In genomic region chr7:30163231-30163894, GRCh38 we compare ENCODE assay signal across 8 cellular contexts. TPM values are rescaled to one million over a fixed set of nuclear protein-coding genes. Genes with fewer than 3 reads are reported as not detected.
DNase-seq lines count a peak whose midpoint lies in the region; ATAC-seq and TF ChIP-seq lines count a peak whose summit lies in the region.

No MANE protein-coding gene starts in this region.

- no peaks in the 10 kb centered on the region for H3K27me3 ChIP-seq in sigmoid colon
- no peaks in the 10 kb centered on the region for H3K27me3 ChIP-seq in ovary

- WGBS in sigmoid colon, 2 donors: 46 to 78% methylated on average over 13 of the region's 13 CpGs
- 70 to 82% (median 76%) methylated on average over 13 of the region's 13 CpGs for WGBS in ovary, 3 donors

- CTCF ChIA-PET in activated CD4-positive, alpha-beta T cell treated with anti-CD3 and anti-CD28 coated beads, Interleukin-2, amount 10 ng/mL, durations not matched to agents 7 days and 5 days (lab: Charles Lee): interaction anchor here (0.6 to 1.5 kb wide), 3 partner anchors 15 to 154 kb away, joined by 3 read pairs; no protein-coding TSS in a partner anchor

- intact Hi-C loops in sigmoid colon (cut with DNase I): loop anchor here (5.0 kb wide), 1 partner anchor 389 kb away; no protein-coding TSS in a partner anchor
- intact Hi-C loops in ovary (cut with DNase I): loop anchor here in 1 of 4 donors (10.0 kb wide), 1 partner anchor 121 kb away; the partner anchor contains the start of gene ZNRF2

- peak overlapping the region; percentile 48 for H3K4me3 Mint-ChIP-seq in activated CD4-positive, alpha-beta T cell treated with anti-CD3 and anti-CD28 coated beads, Interleukin-2, amount 10 ng/mL, durations not matched to agents 7 days and 5 days

- ATAC-seq in HG03460 (IDR thresholded peaks at IDR 0.05; ENCODE audit: unreplicated experiment) (peak; percentile 48), SK-N-SH treated with all-trans-retinoic acid at 6 μM for 48 hours (peak; percentile 5; the same call in 1 of the 3 replicates)

- TF ChIP-seq EP300 in sigmoid colon (IDR thresholded peaks at IDR 0.05): no peak
- TF ChIP-seq EP300 in ovary (IDR thresholded peaks at IDR 0.05): no peak

- DNase-seq in activated CD4-positive, alpha-beta T cell treated with anti-CD3 and anti-CD28 coated beads, Interleukin-2, amount 10 ng/mL, durations not matched to agents 7 days and 5 days: peak; percentile 27
- DNase-seq in activated CD4-positive, alpha-beta T cell treated with anti-CD3 and anti-CD28 coated beads for 4 hours: no peak
- DNase-seq in erythroblast (lab: John Stamatoyannopoulos, UW) (peak; percentile 40 to 75), sigmoid colon (no peak), ovary (no peak)
- no peak for DNase-seq in effector CD4-positive, alpha-beta T cell

- H3K36me3 ChIP-seq in sigmoid colon (peaks cover 0 to 19% (median 2%) of the 10 kb centered on the region in 4 donors), ovary (no peaks in the 10 kb centered on the region)

- no peak for TF ChIP-seq CTCF in sigmoid colon (IDR thresholded peaks at IDR 0.05)
- no peak for TF ChIP-seq CTCF in ovary (IDR thresholded peaks at IDR 0.05)

- no peaks in the 10 kb centered on the region for H3K27me3 Mint-ChIP-seq in activated CD4-positive, alpha-beta T cell treated with anti-CD3 and anti-CD28 coated beads, Interleukin-2, amount 10 ng/mL, durations not matched to agents 7 days and 5 days

- H3K4me3 ChIP-seq in sigmoid colon (no peak overlapping the region), ovary (no peak overlapping the region)

- peak overlapping the region; percentile 4 to 45 (median 22) for H3K27ac ChIP-seq in sigmoid colon
- no peak overlapping the region for H3K27ac ChIP-seq in ovary

- peaks cover 59% of the 10 kb centered on the region for H3K4me1 Mint-ChIP-seq in activated CD4-positive, alpha-beta T cell treated with anti-CD3 and anti-CD28 coated beads, Interleukin-2, amount 10 ng/mL, durations not matched to agents 7 days and 5 days

- POLR2A ChIA-PET in activated CD4-positive, alpha-beta T cell treated with anti-CD3 and anti-CD28 coated beads, Interleukin-2, amount 10 ng/mL, durations not matched to agents 7 days and 5 days (lab: Charles Lee): no interaction called here

- H3K27ac Mint-ChIP-seq in activated CD4-positive, alpha-beta T cell treated with anti-CD3 and anti-CD28 coated beads, Interleukin-2, amount 10 ng/mL, durations not matched to agents 7 days and 5 days: peak overlapping the region; percentile 88

- no peak for TF ChIP-seq POLR2A in erythroblast (IDR thresholded peaks at IDR 0.05; ENCODE audit: low read length)
- TF ChIP-seq POLR2A in sigmoid colon (IDR thresholded peaks at IDR 0.05): no peak
- TF ChIP-seq POLR2A in ovary (IDR thresholded peaks at IDR 0.05): no peak

- H3K4me1 ChIP-seq in sigmoid colon (peaks cover 0 to 23% (median 0%) of the 10 kb centered on the region in 4 donors), ovary (ENCODE audit: insufficient read depth) (peaks cover 8% of the 10 kb centered on the region)

- H3K9me3 ChIP-seq in sigmoid colon (no peaks in the 10 kb centered on the region), ovary (no peaks in the 10 kb centered on the region)

- H3K36me3 Mint-ChIP-seq in activated CD4-positive, alpha-beta T cell treated with anti-CD3 and anti-CD28 coated beads, Interleukin-2, amount 10 ng/mL, durations not matched to agents 7 days and 5 days (ENCODE audit: low read depth): no peaks in the 10 kb centered on the region

- no peaks in the 10 kb centered on the region for H3K9me3 Mint-ChIP-seq in activated CD4-positive, alpha-beta T cell treated with anti-CD3 and anti-CD28 coated beads, Interleukin-2, amount 10 ng/mL, durations not matched to agents 7 days and 5 days

TF ChIP-seq in SK-N-SH treated with all-trans-retinoic acid at 6 μM for 48 hours, 23 proteins besides CTCF, POLR2A, EP300 and RAD21:
- TF ChIP-seq ZFP30 (CRISPR knock-in tag; IDR thresholded peaks at IDR 0.05) (no peak), TCF4 (CRISPR knock-in tag; IDR thresholded peaks at IDR 0.05; ENCODE audit: borderline replicate concordance) (no peak), OSR1 (CRISPR knock-in tag; IDR thresholded peaks at IDR 0.05) (no peak), SNAI2 (CRISPR knock-in tag; IDR thresholded peaks at IDR 0.05) (no peak), ISL1 (CRISPR knock-in tag; IDR thresholded peaks at IDR 0.05) (no peak), ZNF70 (CRISPR knock-in tag; IDR thresholded peaks at IDR 0.05) (no peak), TOX (CRISPR knock-in tag; IDR thresholded peaks at IDR 0.05; ENCODE audit: borderline replicate concordance) (no peak), POU6F1 (CRISPR knock-in tag; IDR thresholded peaks at IDR 0.05; ENCODE audit: borderline replicate concordance, low read depth) (no peak), PPARA (CRISPR knock-in tag; IDR thresholded peaks at IDR 0.05; ENCODE audit: borderline replicate concordance) (no peak), ZC3H10 (CRISPR knock-in tag; IDR thresholded peaks at IDR 0.05) (no peak), CSRNP3 (CRISPR knock-in tag; IDR thresholded peaks at IDR 0.05) (no peak), GLIS3 (CRISPR knock-in tag; IDR thresholded peaks at IDR 0.05) (no peak), RARB (CRISPR knock-in tag; IDR thresholded peaks at IDR 0.05) (no peak), ZNF8 (CRISPR knock-in tag; IDR thresholded peaks at IDR 0.05) (no peak), ZNF565 (CRISPR knock-in tag; conservative IDR thresholded peaks at IDR 0.05; ENCODE audit: low read depth) (no peak), BACH2 (CRISPR knock-in tag; IDR thresholded peaks at IDR 0.05; ENCODE audit: borderline replicate concordance) (no peak), ESRRG (CRISPR knock-in tag; IDR thresholded peaks at IDR 0.05) (no peak), ZFP3 (CRISPR knock-in tag; IDR thresholded peaks at IDR 0.05) (no peak)
- TF ChIP-seq, protein P1, sequence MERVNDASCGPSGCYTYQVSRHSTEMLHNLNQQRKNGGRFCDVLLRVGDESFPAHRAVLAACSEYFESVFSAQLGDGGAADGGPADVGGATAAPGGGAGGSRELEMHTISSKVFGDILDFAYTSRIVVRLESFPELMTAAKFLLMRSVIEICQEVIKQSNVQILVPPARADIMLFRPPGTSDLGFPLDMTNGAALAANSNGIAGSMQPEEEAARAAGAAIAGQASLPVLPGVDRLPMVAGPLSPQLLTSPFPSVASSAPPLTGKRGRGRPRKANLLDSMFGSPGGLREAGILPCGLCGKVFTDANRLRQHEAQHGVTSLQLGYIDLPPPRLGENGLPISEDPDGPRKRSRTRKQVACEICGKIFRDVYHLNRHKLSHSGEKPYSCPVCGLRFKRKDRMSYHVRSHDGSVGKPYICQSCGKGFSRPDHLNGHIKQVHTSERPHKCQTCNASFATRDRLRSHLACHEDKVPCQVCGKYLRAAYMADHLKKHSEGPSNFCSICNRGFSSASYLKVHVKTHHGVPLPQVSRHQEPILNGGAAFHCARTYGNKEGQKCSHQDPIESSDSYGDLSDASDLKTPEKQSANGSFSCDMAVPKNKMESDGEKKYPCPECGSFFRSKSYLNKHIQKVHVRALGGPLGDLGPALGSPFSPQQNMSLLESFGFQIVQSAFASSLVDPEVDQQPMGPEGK (CRISPR knock-in tag; IDR thresholded peaks at IDR 0.05; ENCODE audit: borderline replicate concordance): no peak
- TF ChIP-seq, protein P2, sequence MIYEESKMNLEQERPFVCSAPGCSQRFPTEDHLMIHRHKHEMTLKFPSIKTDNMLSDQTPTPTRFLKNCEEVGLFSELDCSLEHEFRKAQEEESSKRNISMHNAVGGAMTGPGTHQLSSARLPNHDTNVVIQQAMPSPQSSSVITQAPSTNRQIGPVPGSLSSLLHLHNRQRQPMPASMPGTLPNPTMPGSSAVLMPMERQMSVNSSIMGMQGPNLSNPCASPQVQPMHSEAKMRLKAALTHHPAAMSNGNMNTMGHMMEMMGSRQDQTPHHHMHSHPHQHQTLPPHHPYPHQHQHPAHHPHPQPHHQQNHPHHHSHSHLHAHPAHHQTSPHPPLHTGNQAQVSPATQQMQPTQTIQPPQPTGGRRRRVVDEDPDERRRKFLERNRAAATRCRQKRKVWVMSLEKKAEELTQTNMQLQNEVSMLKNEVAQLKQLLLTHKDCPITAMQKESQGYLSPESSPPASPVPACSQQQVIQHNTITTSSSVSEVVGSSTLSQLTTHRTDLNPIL (CRISPR knock-in tag; IDR thresholded peaks at IDR 0.05; ENCODE audit: low read depth): no peak

RNA-seq across cellular contexts. Expression of gene MTURN, which starts 28.6 kb away (rescaled TPM):
- total RNA-seq in activated CD4-positive, alpha-beta T cell treated with anti-CD3 and anti-CD28 coated beads, Interleukin-2, amount 10 ng/mL, durations not matched to agents 7 days and 5 days: 1 to 10 TPM; 3.7 to 4.1 TPM
- total RNA-seq in sigmoid colon (100 to 1,000 TPM in 1 of 4 donors, 10 to 100 TPM in 3; 75.9 to 102 (median 87.4) TPM), ovary (10 to 100 TPM; 14.7 to 65.1 (median 40.4) TPM)
- polyA plus RNA-seq in sigmoid colon (10 to 100 TPM in 1 of 3 donors, 1 to 10 TPM in 2; 7.2 to 33.0 (median 7.4) TPM), ovary (10 to 100 TPM; 29.8 to 45.3 TPM)

Comparison
In these comparisons a context has a peak if more than half of its experiments do, and no peak if none do; other contexts are left out.
1. DNase-seq: peak in activated CD4-positive, alpha-beta T cell treated with anti-CD3 and anti-CD28 coated beads, Interleukin-2, amount 10 ng/mL, durations not matched to agents 7 days and 5 days (single experiment) and erythroblast (2 of 2); none in activated CD4-positive, alpha-beta T cell treated with anti-CD3 and anti-CD28 coated beads for 4 hours (0 of 2), sigmoid colon (single experiment), ovary (0 of 5) and effector CD4-positive, alpha-beta T cell (single experiment).
2. H3K27ac ChIP-seq: peak in sigmoid colon (4 of 4); none in ovary (0 of 2).